In genomic region chr12:106767954-106768501, GRCh38 we compare ENCODE assay signal across 1 cellular context.
TF ChIP-seq lines count a peak whose summit lies in the region.

No MANE protein-coding gene starts in this region.

TF ChIP-seq in SK-N-SH, 30 proteins besides CTCF, POLR2A, EP300 and RAD21 (continued from another document):
- TF ChIP-seq, protein P1, sequence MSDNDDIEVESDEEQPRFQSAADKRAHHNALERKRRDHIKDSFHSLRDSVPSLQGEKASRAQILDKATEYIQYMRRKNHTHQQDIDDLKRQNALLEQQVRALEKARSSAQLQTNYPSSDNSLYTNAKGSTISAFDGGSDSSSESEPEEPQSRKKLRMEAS (IDR thresholded peaks at IDR 0.05; ENCODE audit: low read depth) = no peak
- TF ChIP-seq POLR2AphosphoS5 (IDR thresholded peaks at IDR 0.05; ENCODE audit: low read depth, low read length) = no peak
- TF ChIP-seq ELF1 (IDR thresholded peaks at IDR 0.05) = no peak
- TF ChIP-seq, protein P2, sequence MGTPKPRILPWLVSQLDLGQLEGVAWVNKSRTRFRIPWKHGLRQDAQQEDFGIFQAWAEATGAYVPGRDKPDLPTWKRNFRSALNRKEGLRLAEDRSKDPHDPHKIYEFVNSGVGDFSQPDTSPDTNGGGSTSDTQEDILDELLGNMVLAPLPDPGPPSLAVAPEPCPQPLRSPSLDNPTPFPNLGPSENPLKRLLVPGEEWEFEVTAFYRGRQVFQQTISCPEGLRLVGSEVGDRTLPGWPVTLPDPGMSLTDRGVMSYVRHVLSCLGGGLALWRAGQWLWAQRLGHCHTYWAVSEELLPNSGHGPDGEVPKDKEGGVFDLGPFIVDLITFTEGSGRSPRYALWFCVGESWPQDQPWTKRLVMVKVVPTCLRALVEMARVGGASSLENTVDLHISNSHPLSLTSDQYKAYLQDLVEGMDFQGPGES (IDR thresholded peaks at IDR 0.05; ENCODE audit: low read depth, low read length) = no peak
- TF ChIP-seq, protein P3, sequence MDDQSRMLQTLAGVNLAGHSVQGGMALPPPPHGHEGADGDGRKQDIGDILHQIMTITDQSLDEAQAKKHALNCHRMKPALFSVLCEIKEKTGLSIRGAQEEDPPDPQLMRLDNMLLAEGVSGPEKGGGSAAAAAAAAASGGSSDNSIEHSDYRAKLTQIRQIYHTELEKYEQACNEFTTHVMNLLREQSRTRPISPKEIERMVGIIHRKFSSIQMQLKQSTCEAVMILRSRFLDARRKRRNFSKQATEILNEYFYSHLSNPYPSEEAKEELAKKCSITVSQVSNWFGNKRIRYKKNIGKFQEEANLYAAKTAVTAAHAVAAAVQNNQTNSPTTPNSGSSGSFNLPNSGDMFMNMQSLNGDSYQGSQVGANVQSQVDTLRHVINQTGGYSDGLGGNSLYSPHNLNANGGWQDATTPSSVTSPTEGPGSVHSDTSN (IDR thresholded peaks at IDR 0.05) = no peak
- no peak for TF ChIP-seq FOXJ3 (CRISPR knock-in tag; IDR thresholded peaks at IDR 0.05)
- TF ChIP-seq RXRA (IDR thresholded peaks at IDR 0.05; ENCODE audit: borderline replicate concordance, low read depth) = no peak
- no peak for TF ChIP-seq GABPA (IDR thresholded peaks at IDR 0.05; ENCODE audit: low read depth)
- TF ChIP-seq MXI1 (IDR thresholded peaks at IDR 0.05; ENCODE audit: low read depth, low read length) = no peak
- no peak for TF ChIP-seq EZH2phosphoT487 (IDR thresholded peaks at IDR 0.05; ENCODE audit: borderline replicate concordance, low read depth)
- no peak for TF ChIP-seq TEAD4 (IDR thresholded peaks at IDR 0.05; ENCODE audit: borderline replicate concordance, insufficient read depth)
- TF ChIP-seq NRF1 (IDR thresholded peaks at IDR 0.05; ENCODE audit: low read depth, low read length) = no peak
- no peak for TF ChIP-seq CHD2 (IDR thresholded peaks at IDR 0.05; ENCODE audit: low read length, partially characterized antibody)
- TF ChIP-seq TCF12 (IDR thresholded peaks at IDR 0.05) = no peak
- no peak for TF ChIP-seq RCOR1 (IDR thresholded peaks at IDR 0.05; ENCODE audit: low read length)
